ENCODE assay signal across 22 cellular contexts in genomic region chr12:25813843-25814242, GRCh38.
DNase-seq lines count a peak whose midpoint lies in the region; ATAC-seq, FAIRE-seq and TF ChIP-seq lines count a peak whose summit lies in the region.
"Had no signal": no experiment of that assay in that cellular context is flagged by ENCODE, and none has a peak within 500 bp of the region (broad histone marks: within the 10 kb centered on the region; RNA-seq: fewer than 3 reads in every experiment).

No MANE protein-coding gene starts in this region.

- H3K4me2 ChIP-seq in PC-3 (ENCODE audit: low read length) (no peak overlapping the region), astrocyte (ENCODE audit: low read length) (no peak overlapping the region)

- H3K9me3 ChIP-seq in PC-3 (ENCODE audit: low read length) = no peaks in the 10 kb centered on the region
- no peaks in the 10 kb centered on the region for H3K9me3 ChIP-seq in astrocyte (ENCODE audit: insufficient read depth, low read depth, low read length)
- H3K9me3 ChIP-seq: BE2C had no signal

- ATAC-seq in PC-3 = peak; percentile 66
- no peak for ATAC-seq in GM19455 (IDR thresholded peaks at IDR 0.05; ENCODE audit: unreplicated experiment)
- ATAC-seq: HCT116 had no signal

- H3K9ac ChIP-seq in PC-3 (ENCODE audit: low read length) (no peak overlapping the region), astrocyte (ENCODE audit: low read length) (no peak overlapping the region)

- H2AFZ ChIP-seq in PC-3 (ENCODE audit: low read length) (no peak overlapping the region), astrocyte (ENCODE audit: low read depth, low read length) (no peak overlapping the region)

- H3K36me3 ChIP-seq in PC-3 (ENCODE audit: low read depth, low read length) (no peaks in the 10 kb centered on the region), astrocyte (ENCODE audit: insufficient read depth, low read length) (no peaks in the 10 kb centered on the region)
- H3K36me3 ChIP-seq: BE2C had no signal

- FAIRE-seq in astrocyte (lab: Jason Lieb, UNC) = peak; percentile 23
- FAIRE-seq: A204.1, GM12891, GM18507 had no signal

- H3K9me2 ChIP-seq in PC-3 (replicated peaks; ENCODE audit: low read length) = no peaks in the 10 kb centered on the region

- intact Hi-C loops in PC-3 (cut with micrococcal nuclease) = loop anchor here (2.0 to 10.0 kb wide), 7 partner anchors 39 to 379 kb away; no protein-coding TSS in a partner anchor

- peaks cover 46% of the 10 kb centered on the region for H3K4me1 ChIP-seq in PC-3 (ENCODE audit: insufficient read depth, low read length)
- no peaks in the 10 kb centered on the region for H3K4me1 ChIP-seq in astrocyte (ENCODE audit: insufficient read depth, low read length)
- H3K4me1 ChIP-seq: BE2C had no signal

- no peaks in the 10 kb centered on the region for H3K79me2 ChIP-seq in PC-3 (ENCODE audit: low read length)
- no peaks in the 10 kb centered on the region for H3K79me2 ChIP-seq in astrocyte (ENCODE audit: insufficient read depth, low read length)

- BruUV-seq in PC-3 (replicated peaks; lab: Mats Ljungman, UMichigan) = no TSS peak

- H3K27ac ChIP-seq in 22Rv1 (peak overlapping the region; percentile 70), PC-3 (ENCODE audit: low read length) (peak overlapping the region; percentile 22), astrocyte (ENCODE audit: low read depth, low read length) (no peak overlapping the region)
- H3K27ac ChIP-seq: HL-60 had no signal

- H3K27ac Mint-ChIP-seq in astrocyte (ENCODE audit: unreplicated experiment) = no peak overlapping the region
- H3K27ac Mint-ChIP-seq: CD4-positive, alpha-beta T cell; HFFc6 had no signal

- H3K27me3 Mint-ChIP-seq in astrocyte (ENCODE audit: low read depth, unreplicated experiment) = no peaks in the 10 kb centered on the region
- H3K27me3 Mint-ChIP-seq: CD4-positive, alpha-beta T cell had no signal

- H3K4me3 Mint-ChIP-seq in astrocyte (ENCODE audit: unreplicated experiment) = no peak overlapping the region
- H3K4me3 Mint-ChIP-seq: CD4-positive, alpha-beta T cell; HFFc6 had no signal

- DNase-seq in PC-3 (peak; percentile 67), astrocyte (ENCODE audit: low read depth) (no peak), NAMALWA (ENCODE audit: low spot score) (no peak), NCI-H2171 treated with DMSO at 0.1 percent for 48 hours (lab: John Stamatoyannopoulos, UW) (no peak)
- DNase-seq: ACHN; BE2C; C1 segment of cervical spinal cord; CD4-positive, alpha-beta T cell; DMS153; DND-41; EL; GOT3; H7; HFFc6 had no signal

- no peaks in the 10 kb centered on the region for H3K36me3 Mint-ChIP-seq in astrocyte (ENCODE audit: low read depth, unreplicated experiment)

- H3K9me3 Mint-ChIP-seq in astrocyte (ENCODE audit: unreplicated experiment) = peaks cover 2% of the 10 kb centered on the region

- no peaks in the 10 kb centered on the region for H3F3A ChIP-seq in PC-3 (ENCODE audit: low read length, unreplicated experiment)

- POLR2A ChIA-PET in PC-3 (lab: Charles Lee; ENCODE audit: unreplicated experiment) = no interaction called here

- CTCF ChIA-PET in PC-3 (lab: Charles Lee) = no interaction called here

- H3K4me3 ChIP-seq in PC-3 (ENCODE audit: low read length) (no peak overlapping the region), astrocyte (ENCODE audit: insufficient read depth, low read depth, low read length) (no peak overlapping the region)

- H4K20me1 ChIP-seq in PC-3 (ENCODE audit: low read length) (no peaks in the 10 kb centered on the region), astrocyte (ENCODE audit: insufficient read depth, low read length) (no peaks in the 10 kb centered on the region)

- peaks cover 4% of the 10 kb centered on the region for H3K4me1 Mint-ChIP-seq in astrocyte (ENCODE audit: low read depth, unreplicated experiment)

- H3K27me3 ChIP-seq in PC-3 (ENCODE audit: low read length) = no peaks in the 10 kb centered on the region
- H3K27me3 ChIP-seq in astrocyte (ENCODE audit: insufficient read depth, low read length) = no peaks in the 10 kb centered on the region
- H3K27me3 ChIP-seq: BE2C had no signal

- TF ChIP-seq CTCF in 22Rv1 (IDR thresholded peaks at IDR 0.05) (peak; percentile 57), LNCAP (IDR thresholded peaks at IDR 0.05) (peak; percentile 48; the same call in 1 of the 2 replicates), PC-3 (conservative IDR thresholded peaks at IDR 0.05; ENCODE audit: low read depth, low read length) (no peak), astrocyte (IDR thresholded peaks at IDR 0.05; ENCODE audit: insufficient read depth, low read depth, low read length) (no peak)

Comparison
In these comparisons a context has a peak if more than half of its experiments do, and no peak if none do; other contexts are left out.
1. CTCF ChIP-seq: peak in 22Rv1 (single experiment) and LNCAP (single experiment); none in PC-3 (single experiment) and astrocyte (single experiment).